12 cellular contexts compared by ENCODE assay signal in genomic region chr7:98617960-98618418, GRCh38. TPM values are rescaled to one million over a fixed set of nuclear protein-coding genes. Genes with fewer than 3 reads are reported as not detected.
A peak's percentile ranks its signal among the peaks of the same experiment; 100 is the strongest.
DNase-seq lines count a peak whose midpoint lies in the region; ATAC-seq and TF ChIP-seq lines count a peak whose summit lies in the region.
"Had no signal": no experiment of that assay in that cellular context is flagged by ENCODE, and none has a peak within 500 bp of the region (broad histone marks: within the 10 kb centered on the region; RNA-seq: fewer than 3 reads in every experiment).

No MANE protein-coding gene starts in this region.

- intact Hi-C loops in heart left ventricle (cut with DNase I): no loop called here
- intact Hi-C loops in right cardiac atrium (cut with DNase I): no loop called here

- TF ChIP-seq POLR2A in heart left ventricle (IDR thresholded peaks at IDR 0.05) (no peak), tibial nerve (IDR thresholded peaks at IDR 0.05) (no peak)

- peak in 1 of 5 donors; percentile 60 for DNase-seq in heart left ventricle
- DNase-seq in right cardiac atrium: no peak
- peak; percentile 36 for DNase-seq in nephron progenitor cell
- no peak for DNase-seq in tibial nerve (ENCODE audit: low spot score in 2 of 2)
- DNase-seq in 8988T: no peak
- no peak for DNase-seq in mucosa of gallbladder (ENCODE audit: low spot score)
- DNase-seq: activated CD4-positive, CD25-positive, alpha-beta regulatory T cell; activated T-cell treated with anti-CD3 and anti-CD28 coated beads, Interleukin-2, amount 50 U/mL, for 24 hours; AML-193; stimulated activated CD4-positive, alpha-beta T cell treated with anti-CD3 and anti-CD28 coated beads, Interleukin-15, amount 100 ng/mL, for 24 hours had no signal

- H3K36me3 ChIP-seq in heart left ventricle (no peaks in the 10 kb centered on the region), ectodermal cell (ENCODE audit: control insufficient read depth, insufficient read depth, low read length) (no peaks in the 10 kb centered on the region), tibial nerve (peaks cover 0 to 9% (median 0%) of the 10 kb centered on the region in 3 donors)

- H3K27me3 Mint-ChIP-seq in nephron progenitor cell (ENCODE audit: low read depth, poor library complexity): peaks cover 77% of the 10 kb centered on the region

- 1 to 2% (median 2%) methylated on average over 13 to 40 of the region's 40 CpGs for WGBS in heart left ventricle, 4 donors
- WGBS in right cardiac atrium: 1% methylated on average over 40 of the region's 40 CpGs
- WGBS in ectodermal cell, 2 experiments: 1% methylated on average over 40 of the region's 40 CpGs
- WGBS in tibial nerve, 2 donors: 2% methylated on average over 24 to 32 of the region's 40 CpGs

- peaks cover 34% of the 10 kb centered on the region for H3K4me1 Mint-ChIP-seq in nephron progenitor cell

- H3K27me3 ChIP-seq in heart left ventricle: peaks cover 16 to 64% (median 28%) of the 10 kb centered on the region in 9 donors
- H3K27me3 ChIP-seq in right cardiac atrium (ENCODE audit: control insufficient read depth, insufficient read depth): no peaks in the 10 kb centered on the region
- peaks cover 68% of the 10 kb centered on the region for H3K27me3 ChIP-seq in ectodermal cell (ENCODE audit: control insufficient read depth, insufficient read depth, low read length, poor library complexity, severe bottlenecking)
- H3K27me3 ChIP-seq in tibial nerve: peaks cover 0 to 24% of the 10 kb centered on the region in 2 donors

- H3K9me3 ChIP-seq in heart left ventricle (no peaks in the 10 kb centered on the region), right cardiac atrium (ENCODE audit: control insufficient read depth, low read length) (no peaks in the 10 kb centered on the region), ectodermal cell (ENCODE audit: control insufficient read depth, low read length) (no peaks in the 10 kb centered on the region), tibial nerve (no peaks in the 10 kb centered on the region)

- H3K27ac Mint-ChIP-seq in nephron progenitor cell: no peak overlapping the region
- H3K27ac Mint-ChIP-seq: activated T-cell treated with anti-CD3 and anti-CD28 coated beads, Interleukin-2, amount 50 U/mL, for 24 hours had no signal

- H3K36me3 Mint-ChIP-seq in nephron progenitor cell (ENCODE audit: low read depth): no peaks in the 10 kb centered on the region

- peak overlapping the region; percentile 76 for H3K4me3 Mint-ChIP-seq in nephron progenitor cell
- H3K4me3 Mint-ChIP-seq: activated T-cell treated with anti-CD3 and anti-CD28 coated beads, Interleukin-2, amount 50 U/mL, for 24 hours had no signal

- ATAC-seq in heart left ventricle (no peak), right cardiac atrium (no peak), GM21367 (IDR thresholded peaks at IDR 0.05; ENCODE audit: unreplicated experiment) (no peak)

- H3K4me3 ChIP-seq in heart left ventricle (peak overlapping the region in 10 of 12 donors; percentile 10 to 50 (median 36)), right cardiac atrium (ENCODE audit: low read length) (no peak overlapping the region), ectodermal cell (ENCODE audit: insufficient read depth, low read depth, low read length) (peak overlapping the region; percentile 48), tibial nerve (peak overlapping the region; percentile 27 to 59 (median 30))

- TF ChIP-seq EP300 in tibial nerve (IDR thresholded peaks at IDR 0.05): no peak

- H3K27ac ChIP-seq in heart left ventricle (no peak overlapping the region), right cardiac atrium (ENCODE audit: low read length) (no peak overlapping the region), ectodermal cell (ENCODE audit: insufficient read depth, low read depth, low read length, poor library complexity, severe bottlenecking) (no peak overlapping the region), tibial nerve (peak overlapping the region in 1 of 4 donors; percentile 79)

- H3K4me1 ChIP-seq in heart left ventricle (peaks cover 0 to 28% (median 3%) of the 10 kb centered on the region in 12 donors), right cardiac atrium (ENCODE audit: control insufficient read depth, insufficient read depth, low read length) (no peaks in the 10 kb centered on the region), ectodermal cell (ENCODE audit: control insufficient read depth, insufficient read depth, low read length) (peaks cover 24% of the 10 kb centered on the region), tibial nerve (peaks cover 0 to 31% (median 0%) of the 10 kb centered on the region in 4 donors)

- TF ChIP-seq CTCF in heart left ventricle (IDR thresholded peaks at IDR 0.05) (no peak), nephron progenitor cell (IDR thresholded peaks at IDR 0.05) (no peak), tibial nerve (IDR thresholded peaks at IDR 0.05) (no peak)

- no peaks in the 10 kb centered on the region for H3K9me3 Mint-ChIP-seq in nephron progenitor cell

RNA-seq across cellular contexts. Expression of gene NPTX2, which starts 0.9 kb away (rescaled TPM):
- total RNA-seq in heart left ventricle: 10 to 100 TPM in 2 of 9 donors, 1 to 10 TPM in 5, under 1 TPM in 2; 0.21 to 32.0 (median 2.7) TPM
- 1 to 10 TPM; 4.6 to 4.8 TPM for polyA plus RNA-seq in heart left ventricle
- 1 to 10 TPM in 3 of 4 donors, under 1 TPM in 1; 0.99 to 3.7 (median 2.5) TPM for total RNA-seq in right cardiac atrium
- polyA plus RNA-seq in right cardiac atrium: 3.8 TPM
- 19.7 TPM for polyA plus RNA-seq in ectodermal cell (2013, experiment 1 of 4)
- 17.0 TPM for polyA plus RNA-seq in ectodermal cell (2013, experiment 2 of 4)
- 16.0 TPM for polyA plus RNA-seq in ectodermal cell (2013, experiment 3 of 4)
- polyA plus RNA-seq in ectodermal cell (2013, experiment 4 of 4): 14.7 TPM
- 10 to 100 TPM; 24.5 to 46.8 (median 39.2) TPM for total RNA-seq in tibial nerve
- 2.7 TPM for total RNA-seq in mucosa of gallbladder
